Comparison of ENCODE assay signal across 10 cellular contexts in genomic region chr6:110409794-110410193, GRCh38. TPM values are rescaled to one million over a fixed set of nuclear protein-coding genes. Genes with fewer than 3 reads are reported as not detected.
"Had no signal": no experiment of that assay in that cellular context is flagged by ENCODE, and none has a peak within 500 bp of the region (broad histone marks: within the 10 kb centered on the region; RNA-seq: fewer than 3 reads in every experiment).

No MANE protein-coding gene starts in this region.

- H3K4me3 ChIP-seq: GM23248, HAP-1 had no signal

- ATAC-seq: HCT116 had no signal

- H2AFZ ChIP-seq: GM23248 had no signal

- H3K4me1 ChIP-seq: HAP-1 had no signal

- DNase-seq: GM23248, GOT3, H7, HFFc6, KG1 had no signal

- H3K27ac ChIP-seq: GM23248, HL-60 had no signal

- H3K9ac ChIP-seq: GM23248 had no signal

- H3K9me3 ChIP-seq: HAP-1 had no signal

- H3K36me3 ChIP-seq: HAP-1 had no signal

RNA-seq across cellular contexts. Expression of gene DDO, which starts 5.6 kb away (rescaled TPM):
- total RNA-seq: GM23248, H7 had no signal
- polyA plus RNA-seq: GM23248, IgD-negative memory B cell had no signal

RNA-seq across cellular contexts. Expression of gene METTL24, which starts 51.6 kb away (rescaled TPM):
- total RNA-seq: GM23248, HFFc6, HT1080 had no signal
- polyA plus RNA-seq: GM23248, IgD-negative memory B cell had no signal
